ENCODE assay signal across 1 cellular context in genomic region chr1:145996433-145997155, GRCh38.
TF ChIP-seq lines count a peak whose summit lies in the region.

TSS of gene TXNIP (minus strand) at chr1:145996579. CDS start at chr1:145996266, 313 bp downstream.

TF ChIP-seq in HepG2, 621 proteins besides CTCF, POLR2A, EP300 and RAD21 (continued from another document and continues in another):
- TF ChIP-seq ZNF318 (CRISPR knock-in tag; IDR thresholded peaks at IDR 0.05) (peak; percentile 79; the same call in 1 of the 2 replicates), MZF1 (CRISPR knock-in tag; IDR thresholded peaks at IDR 0.05; ENCODE audit: borderline replicate concordance) (no peak; the same call in 1 of the 2 replicates), GABPA (IDR thresholded peaks at IDR 0.05; ENCODE audit: low read depth, low read length) (no peak), GABPA (CRISPR knock-in tag; IDR thresholded peaks at IDR 0.05; ENCODE audit: low read depth) (peak; percentile 63), ZNF331 (CRISPR knock-in tag; IDR thresholded peaks at IDR 0.05) (peak; percentile 89), ZNF253 (CRISPR knock-in tag; IDR thresholded peaks at IDR 0.05; ENCODE audit: borderline replicate concordance) (peak; percentile 87; the same call in 1 of the 2 replicates), EED (CRISPR knock-in tag; IDR thresholded peaks at IDR 0.05) (no peak), NR2F6 (IDR thresholded peaks at IDR 0.05) (peak; percentile 59), NR2F6 (CRISPR knock-in tag; IDR thresholded peaks at IDR 0.05) (peak; percentile 69), ZNF275 (CRISPR knock-in tag; IDR thresholded peaks at IDR 0.05; ENCODE audit: borderline replicate concordance) (peak; percentile 59; the same call in 1 of the 2 replicates), HOXA9 (CRISPR knock-in tag; IDR thresholded peaks at IDR 0.05; ENCODE audit: borderline replicate concordance) (no peak), ISL2 (CRISPR knock-in tag; IDR thresholded peaks at IDR 0.05) (peak; percentile 79), ZNF260 (CRISPR knock-in tag; IDR thresholded peaks at IDR 0.05; ENCODE audit: borderline replicate concordance, low read depth) (no peak), CEBPB (IDR thresholded peaks at IDR 0.05; ENCODE audit: borderline replicate concordance, low read depth, low read length) (no peak), SALL1 (CRISPR knock-in tag; IDR thresholded peaks at IDR 0.05) (peak; percentile 97), ZNF605 (CRISPR knock-in tag; IDR thresholded peaks at IDR 0.05) (peak; percentile 89; the same call in 1 of the 2 replicates), ZNF792 (CRISPR knock-in tag; IDR thresholded peaks at IDR 0.05) (peak; percentile 79; the same call in 1 of the 2 replicates), ESRRA (CRISPR knock-in tag; IDR thresholded peaks at IDR 0.05; ENCODE audit: low read depth) (0 out of 2 replicates have a peak, but pooled peaks have one; percentile 29), FOSL2 (CRISPR knock-in tag; IDR thresholded peaks at IDR 0.05) (peak; percentile 75), ZNF292 (CRISPR knock-in tag; IDR thresholded peaks at IDR 0.05; ENCODE audit: borderline replicate concordance, low read depth) (no peak), MED13 (CRISPR knock-in tag; IDR thresholded peaks at IDR 0.05) (peak; percentile 80; the same call in 1 of the 2 replicates), ZNF546 (CRISPR knock-in tag; conservative IDR thresholded peaks at IDR 0.05) (peak; percentile 88; the same call in 1 of the 2 replicates), EEA1 (CRISPR knock-in tag; IDR thresholded peaks at IDR 0.05; ENCODE audit: borderline replicate concordance) (no peak), KDM2A (CRISPR knock-in tag; IDR thresholded peaks at IDR 0.05; ENCODE audit: borderline replicate concordance, low read depth) (peak; percentile 82), DMAP1 (CRISPR knock-in tag; IDR thresholded peaks at IDR 0.05) (peak; percentile 93), NCOR1 (IDR thresholded peaks at IDR 0.05; ENCODE audit: borderline replicate concordance, low read length) (peak; percentile 43; the same call in 1 of the 2 replicates), ZC3H4 (CRISPR knock-in tag; IDR thresholded peaks at IDR 0.05; ENCODE audit: borderline replicate concordance) (no peak), ATF7 (IDR thresholded peaks at IDR 0.05) (no peak), ATF7 (CRISPR knock-in tag; IDR thresholded peaks at IDR 0.05) (peak; percentile 73; the same call in 1 of the 2 replicates), ZNF75D (CRISPR knock-in tag; IDR thresholded peaks at IDR 0.05; ENCODE audit: borderline replicate concordance) (no peak), RARA (CRISPR knock-in tag; IDR thresholded peaks at IDR 0.05) (peak; percentile 65), FOXO1 (CRISPR knock-in tag; IDR thresholded peaks at IDR 0.05) (peak; percentile 100), TOPORS (CRISPR knock-in tag; IDR thresholded peaks at IDR 0.05) (peak; percentile 80; the same call in 1 of the 2 replicates), NR1H2 (CRISPR knock-in tag; IDR thresholded peaks at IDR 0.05; ENCODE audit: borderline replicate concordance, low read depth) (no peak), THYN1 (CRISPR knock-in tag; IDR thresholded peaks at IDR 0.05; ENCODE audit: borderline replicate concordance, low read depth) (0 out of 2 replicates have a peak, but pooled peaks have one; percentile 74), NFIC (IDR thresholded peaks at IDR 0.05; ENCODE audit: low read length) (peak; percentile 91), ZMYM3 (CRISPR knock-in tag; IDR thresholded peaks at IDR 0.05) (peak; percentile 80), ZNF761 (CRISPR knock-in tag; conservative IDR thresholded peaks at IDR 0.05) (peak; percentile 92), SCMH1 (CRISPR knock-in tag; IDR thresholded peaks at IDR 0.05; ENCODE audit: borderline replicate concordance) (no peak), ZNF570 (CRISPR knock-in tag; IDR thresholded peaks at IDR 0.05; ENCODE audit: borderline replicate concordance) (0 out of 2 replicates have a peak, but pooled peaks have one; percentile 50), NR2C2 (CRISPR knock-in tag; IDR thresholded peaks at IDR 0.05; ENCODE audit: borderline replicate concordance) (peak; percentile 46; the same call in 1 of the 2 replicates), USF2 (IDR thresholded peaks at IDR 0.05; ENCODE audit: low read depth, low read length) (no peak), USF2 (CRISPR knock-in tag; IDR thresholded peaks at IDR 0.05; ENCODE audit: borderline replicate concordance) (no peak), YY1 (IDR thresholded peaks at IDR 0.05; ENCODE audit: insufficient read depth, insufficient replicate concordance, low read depth, low read length) (peak; percentile 89), AGO1 (IDR thresholded peaks at IDR 0.05; ENCODE audit: low read depth, low read length, poor library complexity, severe bottlenecking) (peak; percentile 70), MYC (CRISPR knock-in tag; IDR thresholded peaks at IDR 0.05; ENCODE audit: borderline replicate concordance) (peak; percentile 83; the same call in 1 of the 2 replicates), ZNF710 (CRISPR knock-in tag; IDR thresholded peaks at IDR 0.05; ENCODE audit: borderline replicate concordance) (peak; percentile 86; the same call in 1 of the 2 replicates), TARDBP (CRISPR knock-in tag; IDR thresholded peaks at IDR 0.05) (peak; percentile 98), PHF5A (CRISPR knock-in tag; IDR thresholded peaks at IDR 0.05; ENCODE audit: low read depth, unreplicated experiment) (peak; percentile 89), ZBTB39 (CRISPR knock-in tag; IDR thresholded peaks at IDR 0.05) (0 out of 2 replicates have a peak, but pooled peaks have one; percentile 66), KDM1A (CRISPR knock-in tag; IDR thresholded peaks at IDR 0.05) (peak; percentile 24; the same call in 1 of the 2 replicates), SMYD3 (CRISPR knock-in tag; IDR thresholded peaks at IDR 0.05) (peak; percentile 97), HIVEP1 (CRISPR knock-in tag; IDR thresholded peaks at IDR 0.05) (peak; percentile 84), SALL2 (CRISPR knock-in tag; IDR thresholded peaks at IDR 0.05) (peak; percentile 92), ZNF468 (CRISPR knock-in tag; IDR thresholded peaks at IDR 0.05) (no peak), ZNF615 (CRISPR knock-in tag; IDR thresholded peaks at IDR 0.05; ENCODE audit: borderline replicate concordance) (peak; percentile 65; the same call in 1 of the 2 replicates), NONO (IDR thresholded peaks at IDR 0.05) (no peak), NONO (CRISPR knock-in tag; conservative IDR thresholded peaks at IDR 0.05) (peak; percentile 92), PAX8 (CRISPR knock-in tag; IDR thresholded peaks at IDR 0.05; ENCODE audit: borderline replicate concordance) (no peak), ZNF607 (CRISPR knock-in tag; IDR thresholded peaks at IDR 0.05; ENCODE audit: borderline replicate concordance) (peak; percentile 91), ZFY (CRISPR knock-in tag; IDR thresholded peaks at IDR 0.05) (peak; percentile 64)
